29 cellular contexts compared by ENCODE assay signal in the genomic region with DNA sequence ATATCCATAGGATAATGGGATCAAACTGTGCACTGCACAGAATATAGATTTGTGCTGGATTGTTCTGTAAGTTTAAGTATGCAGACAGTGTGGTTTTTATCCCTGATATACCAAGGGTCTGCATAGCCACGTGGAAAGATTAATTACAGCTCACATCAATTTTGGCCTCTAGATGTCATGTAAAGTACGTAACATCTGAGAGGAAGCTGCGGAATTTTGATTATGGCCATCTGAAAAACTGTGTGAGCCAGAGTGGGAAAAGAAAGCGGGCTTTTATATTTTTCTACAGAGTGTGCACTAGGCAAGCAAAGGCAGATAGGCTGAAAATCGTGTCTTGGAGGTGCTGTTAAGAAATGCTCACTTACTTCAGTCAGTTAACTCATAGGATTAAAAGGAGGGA.
A peak's percentile ranks its signal among the peaks of the same experiment; 100 is the strongest.
DNase-seq lines count a peak whose midpoint lies in the region; ATAC-seq, FAIRE-seq and TF ChIP-seq lines count a peak whose summit lies in the region.
"Had no signal": no experiment of that assay in that cellular context is flagged by ENCODE, and none has a peak within 500 bp of the region (broad histone marks: within the 10 kb centered on the region; RNA-seq: fewer than 3 reads in every experiment).

No MANE protein-coding gene starts in this region.

- no peak overlapping the region for H3K4me3 ChIP-seq in PC-3 (ENCODE audit: low read length)
- H3K4me3 ChIP-seq: GM12878, heart left ventricle, spleen had no signal

- no peak overlapping the region for H2AFZ ChIP-seq in PC-3 (ENCODE audit: low read length)

- no peaks in the 10 kb centered on the region for H4K20me1 ChIP-seq in PC-3 (ENCODE audit: low read length)

- intact Hi-C loops in PC-3 (cut with micrococcal nuclease) = no loop called here

- H3K9ac ChIP-seq in PC-3 (ENCODE audit: low read length) = no peak overlapping the region

- H3K4me1 Mint-ChIP-seq in brain = peaks cover 23% of the 10 kb centered on the region
- H3K4me1 Mint-ChIP-seq in activated naive CD8-positive, alpha-beta T cell treated with anti-CD3 and anti-CD28 coated beads for 36 hours = no peaks in the 10 kb centered on the region
- H3K4me1 Mint-ChIP-seq: activated CD4-positive, alpha-beta T cell treated with anti-CD3 and anti-CD28 coated beads for 36 hours; naive B cell; stimulated activated naive B cell treated with anti-CD40 and anti-IgM and Interleukin-4, amounts not matched to agents 10 μg/mL and 1 μg/mL and 100 μg/mL, for 72 hours had no signal

- no peaks in the 10 kb centered on the region for H3K9me3 ChIP-seq in PC-3 (ENCODE audit: low read length)
- H3K9me3 ChIP-seq: heart left ventricle had no signal

- H3K4me1 ChIP-seq in PC-3 (ENCODE audit: insufficient read depth, low read length) = no peaks in the 10 kb centered on the region
- H3K4me1 ChIP-seq: heart left ventricle, spleen had no signal

- no peak overlapping the region for H3K4me2 ChIP-seq in PC-3 (ENCODE audit: low read length)

- ATAC-seq in PC-3 (no peak), HG02623 (IDR thresholded peaks at IDR 0.05; ENCODE audit: unreplicated experiment) (no peak)
- ATAC-seq: activated CD4-positive, alpha-beta T cell treated with anti-CD3 and anti-CD28 coated beads for 36 hours; GM12878; heart left ventricle; left colon; stimulated activated naive B cell treated with anti-CD40 and anti-IgM and Interleukin-4, amounts not matched to agents 10 μg/mL and 1 μg/mL and 100 μg/mL, for 72 hours had no signal

- no peaks in the 10 kb centered on the region for H3K27me3 ChIP-seq in PC-3 (ENCODE audit: low read length)
- H3K27me3 ChIP-seq: heart left ventricle, spleen had no signal

- H3K9me2 ChIP-seq in PC-3 (replicated peaks; ENCODE audit: low read length) = no peaks in the 10 kb centered on the region

- H3K9me3 Mint-ChIP-seq in brain = no peaks in the 10 kb centered on the region
- H3K9me3 Mint-ChIP-seq in activated naive CD8-positive, alpha-beta T cell treated with anti-CD3 and anti-CD28 coated beads for 36 hours = no peaks in the 10 kb centered on the region

- peak overlapping the region; percentile 3 to 84 (median 55) for H3K27ac Mint-ChIP-seq in brain
- H3K27ac Mint-ChIP-seq in activated naive CD8-positive, alpha-beta T cell treated with anti-CD3 and anti-CD28 coated beads for 36 hours = no peak overlapping the region
- H3K27ac Mint-ChIP-seq: activated CD4-positive, alpha-beta T cell treated with anti-CD3 and anti-CD28 coated beads for 36 hours; activated T-cell treated with anti-CD3 and anti-CD28 coated beads, Interleukin-2, amount 50 U/mL, for 24 hours; stimulated activated naive B cell treated with anti-CD40 and anti-IgM and Interleukin-4, amounts not matched to agents 10 μg/mL and 1 μg/mL and 100 μg/mL, for 72 hours; T-helper 1 cell treated with Interleukin-12 subunit alpha and Interleukin-12 subunit beta and Interleukin-4 antibody, amounts not matched to agents 30 μg/mL and 1 μg/mL, for 36 hours had no signal

- CTCF ChIA-PET in PC-3 (lab: Charles Lee) = no interaction called here

- no peak for TF ChIP-seq POLR2A in GM12892 (IDR thresholded peaks at IDR 0.05; ENCODE audit: low read depth, low read length)

- POLR2A ChIA-PET in PC-3 (lab: Charles Lee; ENCODE audit: unreplicated experiment) = no interaction called here

- no peaks in the 10 kb centered on the region for H3F3A ChIP-seq in PC-3 (ENCODE audit: low read length, unreplicated experiment)

- no peaks in the 10 kb centered on the region for H3K36me3 ChIP-seq in PC-3 (ENCODE audit: low read depth, low read length)
- H3K36me3 ChIP-seq: heart left ventricle, spleen had no signal

- H3K36me3 Mint-ChIP-seq in brain = no peaks in the 10 kb centered on the region
- no peaks in the 10 kb centered on the region for H3K36me3 Mint-ChIP-seq in activated naive CD8-positive, alpha-beta T cell treated with anti-CD3 and anti-CD28 coated beads for 36 hours
- H3K36me3 Mint-ChIP-seq: naive B cell; stimulated activated naive B cell treated with anti-CD40 and anti-IgM and Interleukin-4, amounts not matched to agents 10 μg/mL and 1 μg/mL and 100 μg/mL, for 72 hours had no signal

- TF ChIP-seq CTCF in PC-3 (conservative IDR thresholded peaks at IDR 0.05; ENCODE audit: low read depth, low read length) = no peak
- TF ChIP-seq CTCF in brain (conservative IDR thresholded peaks at IDR 0.05) = no peak

- no peak for FAIRE-seq in GM12892 (lab: Jason Lieb, UNC)
- FAIRE-seq: GM12878, H54 had no signal

- H3K27ac ChIP-seq in PC-3 (ENCODE audit: low read length) = no peak overlapping the region
- H3K27ac ChIP-seq: heart left ventricle, spleen had no signal

- H3K4me3 Mint-ChIP-seq in brain = peak overlapping the region in 3 of 5 experiments; percentile 48 to 77 (median 50)
- no peak overlapping the region for H3K4me3 Mint-ChIP-seq in activated naive CD8-positive, alpha-beta T cell treated with anti-CD3 and anti-CD28 coated beads for 36 hours
- H3K4me3 Mint-ChIP-seq: activated CD4-positive, alpha-beta T cell treated with anti-CD3 and anti-CD28 coated beads for 36 hours; activated T-cell treated with anti-CD3 and anti-CD28 coated beads, Interleukin-2, amount 50 U/mL, for 24 hours; naive B cell; stimulated activated naive B cell treated with anti-CD40 and anti-IgM and Interleukin-4, amounts not matched to agents 10 μg/mL and 1 μg/mL and 100 μg/mL, for 72 hours; T-helper 1 cell treated with Interleukin-12 subunit alpha and Interleukin-12 subunit beta and Interleukin-4 antibody, amounts not matched to agents 30 μg/mL and 1 μg/mL, for 36 hours had no signal

- BruUV-seq in PC-3 (replicated peaks; lab: Mats Ljungman, UMichigan) = no TSS peak

- peak; percentile 17 for DNase-seq in EL
- DNase-seq in PC-3 = peak; percentile 17
- peak; percentile 11 for DNase-seq in midbrain (lab: John Stamatoyannopoulos, UW)
- no peak for DNase-seq in activated naive CD8-positive, alpha-beta T cell treated with anti-CD3 and anti-CD28 coated beads for 36 hours
- DNase-seq in GM12892 (ENCODE audit: insufficient read length) = no peak
- DNase-seq: activated CD4-positive, alpha-beta T cell treated with anti-CD3 and anti-CD28 coated beads for 36 hours; activated naive CD4-positive, alpha-beta T cell; activated T-cell treated with anti-CD3 and anti-CD28 coated beads, Interleukin-2, amount 50 U/mL, for 24 hours; amygdala; C1 segment of cervical spinal cord; Calu3; dermis blood vessel endothelial cell; DND-41; heart left ventricle; left colon; mesendoderm; naive B cell; NCI-H1092; NCI-H187; NCI-H69; SHP77 treated with DMSO at 0.1 percent for 48 hours; spleen; stimulated activated CD4-positive, alpha-beta T cell treated with anti-CD3 and anti-CD28 coated beads, Interleukin-4, amount 100 ng/mL, for 24 hours; stimulated activated naive B cell treated with anti-CD40 and anti-IgM and Interleukin-4, amounts not matched to agents 10 μg/mL and 1 μg/mL and 100 μg/mL, for 72 hours had no signal

- no peaks in the 10 kb centered on the region for H3K79me2 ChIP-seq in PC-3 (ENCODE audit: low read length)

- H3K27me3 Mint-ChIP-seq in brain = no peaks in the 10 kb centered on the region
- no peaks in the 10 kb centered on the region for H3K27me3 Mint-ChIP-seq in activated naive CD8-positive, alpha-beta T cell treated with anti-CD3 and anti-CD28 coated beads for 36 hours
- H3K27me3 Mint-ChIP-seq: activated CD4-positive, alpha-beta T cell treated with anti-CD3 and anti-CD28 coated beads for 36 hours; activated T-cell treated with anti-CD3 and anti-CD28 coated beads, Interleukin-2, amount 50 U/mL, for 24 hours; naive B cell; stimulated activated naive B cell treated with anti-CD40 and anti-IgM and Interleukin-4, amounts not matched to agents 10 μg/mL and 1 μg/mL and 100 μg/mL, for 72 hours had no signal

Comparison
In these comparisons a context has a peak if more than half of its experiments do, and no peak if none do; other contexts are left out.
1. DNase-seq: peak in EL (single experiment), PC-3 (single experiment) and midbrain (single experiment); none in activated naive CD8-positive, alpha-beta T cell treated with anti-CD3 and anti-CD28 coated beads for 36 hours (single experiment) and GM12892 (single experiment).